ENCODE assay signal across 1 cellular context in genomic region chr6:128350416-128351254, GRCh38.
TF ChIP-seq lines count a peak whose summit lies in the region.

No MANE protein-coding gene starts in this region.

TF ChIP-seq in HepG2, 621 proteins besides CTCF, POLR2A, EP300 and RAD21 (continued from another document and continues in another):
- TF ChIP-seq ZHX2 (IDR thresholded peaks at IDR 0.05; ENCODE audit: low read depth) (no peak), ZHX2 (CRISPR knock-in tag; IDR thresholded peaks at IDR 0.05; ENCODE audit: borderline replicate concordance) (no peak), RBM39 (IDR thresholded peaks at IDR 0.05; ENCODE audit: low read depth, low read length, poor library complexity, severe bottlenecking) (no peak), NFE2L1 (CRISPR knock-in tag; IDR thresholded peaks at IDR 0.05; ENCODE audit: borderline replicate concordance) (no peak), ZNF510 (CRISPR knock-in tag; IDR thresholded peaks at IDR 0.05; ENCODE audit: low read depth) (no peak), CBX1 (IDR thresholded peaks at IDR 0.05; ENCODE audit: low read depth) (no peak), TARDBP (CRISPR knock-in tag; IDR thresholded peaks at IDR 0.05) (0 out of 2 replicates have a peak, but pooled peaks have one; percentile 32), GATAD2A (CRISPR knock-in tag; IDR thresholded peaks at IDR 0.05) (0 out of 2 replicates have a peak, but pooled peaks have one; percentile 55), ZNF652 (CRISPR knock-in tag; IDR thresholded peaks at IDR 0.05; ENCODE audit: borderline replicate concordance, low read depth) (peak; percentile 38; the same call in 1 of the 2 replicates), CENPT (CRISPR knock-in tag; IDR thresholded peaks at IDR 0.05; ENCODE audit: low read depth) (no peak), POLR2AphosphoS2 (IDR thresholded peaks at IDR 0.05; ENCODE audit: low read depth, low read length) (no peak), POLR2G (IDR thresholded peaks at IDR 0.05; ENCODE audit: low read depth, low read length) (no peak), RFX1 (IDR thresholded peaks at IDR 0.05) (no peak), KLF9 (CRISPR knock-in tag; IDR thresholded peaks at IDR 0.05; ENCODE audit: low read depth) (no peak), KAT7 (CRISPR knock-in tag; IDR thresholded peaks at IDR 0.05; ENCODE audit: borderline replicate concordance) (no peak), ISL2 (CRISPR knock-in tag; IDR thresholded peaks at IDR 0.05) (peak; percentile 75; the same call in 1 of the 2 replicates), ZNF18 (CRISPR knock-in tag; IDR thresholded peaks at IDR 0.05; ENCODE audit: insufficient replicate concordance) (no peak), ZNF766 (CRISPR knock-in tag; IDR thresholded peaks at IDR 0.05; ENCODE audit: borderline replicate concordance) (no peak), NFYC (CRISPR knock-in tag; IDR thresholded peaks at IDR 0.05) (no peak), ZIK1 (CRISPR knock-in tag; IDR thresholded peaks at IDR 0.05; ENCODE audit: borderline replicate concordance, low read depth) (no peak), SRY (CRISPR knock-in tag; IDR thresholded peaks at IDR 0.05) (no peak), DPF2 (CRISPR knock-in tag; IDR thresholded peaks at IDR 0.05; ENCODE audit: borderline replicate concordance, low read depth) (peak; percentile 54; the same call in 1 of the 2 replicates), ZMYM4 (CRISPR knock-in tag; IDR thresholded peaks at IDR 0.05) (peak; percentile 50; the same call in 1 of the 2 replicates), PITX1 (CRISPR knock-in tag; IDR thresholded peaks at IDR 0.05) (no peak), TBP (CRISPR knock-in tag; IDR thresholded peaks at IDR 0.05) (no peak), ZNF777 (CRISPR knock-in tag; IDR thresholded peaks at IDR 0.05) (no peak), SOX6 (IDR thresholded peaks at IDR 0.05) (no peak), SOX6 (CRISPR knock-in tag; IDR thresholded peaks at IDR 0.05) (peak; percentile 48; the same call in 1 of the 2 replicates), ZNF891 (CRISPR knock-in tag; IDR thresholded peaks at IDR 0.05) (no peak)
- TF ChIP-seq, protein P1, sequence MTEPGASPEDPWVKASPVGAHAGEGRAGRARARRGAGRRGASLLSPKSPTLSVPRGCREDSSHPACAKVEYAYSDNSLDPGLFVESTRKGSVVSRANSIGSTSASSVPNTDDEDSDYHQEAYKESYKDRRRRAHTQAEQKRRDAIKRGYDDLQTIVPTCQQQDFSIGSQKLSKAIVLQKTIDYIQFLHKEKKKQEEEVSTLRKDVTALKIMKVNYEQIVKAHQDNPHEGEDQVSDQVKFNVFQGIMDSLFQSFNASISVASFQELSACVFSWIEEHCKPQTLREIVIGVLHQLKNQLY (CRISPR knock-in tag; IDR thresholded peaks at IDR 0.05): no peak
- TF ChIP-seq, protein P2, sequence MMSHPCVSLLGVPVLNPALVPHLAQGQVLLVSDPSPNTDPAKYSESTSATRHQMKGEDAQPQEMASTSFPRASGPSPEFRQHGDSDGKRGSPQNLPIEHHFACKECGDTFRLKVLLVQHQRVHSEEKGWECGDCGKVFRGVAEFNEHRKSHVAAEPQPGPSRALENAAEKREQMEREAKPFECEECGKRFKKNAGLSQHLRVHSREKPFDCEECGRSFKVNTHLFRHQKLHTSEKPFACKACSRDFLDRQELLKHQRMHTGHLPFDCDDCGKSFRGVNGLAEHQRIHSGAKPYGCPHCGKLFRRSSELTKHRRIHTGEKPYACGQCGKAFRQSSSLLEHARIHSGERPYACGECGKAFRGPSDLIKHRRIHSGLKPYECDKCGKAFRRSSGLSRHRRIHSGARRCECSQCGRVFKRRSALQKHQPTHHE (CRISPR knock-in tag; IDR thresholded peaks at IDR 0.05; ENCODE audit: borderline replicate concordance): no peak
- TF ChIP-seq, protein P3, sequence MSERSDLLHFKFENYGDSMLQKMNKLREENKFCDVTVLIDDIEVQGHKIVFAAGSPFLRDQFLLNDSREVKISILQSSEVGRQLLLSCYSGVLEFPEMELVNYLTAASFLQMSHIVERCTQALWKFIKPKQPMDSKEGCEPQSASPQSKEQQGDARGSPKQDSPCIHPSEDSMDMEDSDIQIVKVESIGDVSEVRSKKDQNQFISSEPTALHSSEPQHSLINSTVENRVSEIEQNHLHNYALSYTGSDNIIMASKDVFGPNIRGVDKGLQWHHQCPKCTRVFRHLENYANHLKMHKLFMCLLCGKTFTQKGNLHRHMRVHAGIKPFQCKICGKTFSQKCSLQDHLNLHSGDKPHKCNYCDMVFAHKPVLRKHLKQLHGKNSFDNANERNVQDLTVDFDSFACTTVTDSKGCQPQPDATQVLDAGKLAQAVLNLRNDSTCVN (CRISPR knock-in tag; IDR thresholded peaks at IDR 0.05; ENCODE audit: borderline replicate concordance): peak; percentile 95
- TF ChIP-seq, protein P4, sequence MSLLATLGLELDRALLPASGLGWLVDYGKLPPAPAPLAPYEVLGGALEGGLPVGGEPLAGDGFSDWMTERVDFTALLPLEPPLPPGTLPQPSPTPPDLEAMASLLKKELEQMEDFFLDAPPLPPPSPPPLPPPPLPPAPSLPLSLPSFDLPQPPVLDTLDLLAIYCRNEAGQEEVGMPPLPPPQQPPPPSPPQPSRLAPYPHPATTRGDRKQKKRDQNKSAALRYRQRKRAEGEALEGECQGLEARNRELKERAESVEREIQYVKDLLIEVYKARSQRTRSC (CRISPR knock-in tag; IDR thresholded peaks at IDR 0.05; ENCODE audit: low read depth): no peak
- TF ChIP-seq, protein P5, sequence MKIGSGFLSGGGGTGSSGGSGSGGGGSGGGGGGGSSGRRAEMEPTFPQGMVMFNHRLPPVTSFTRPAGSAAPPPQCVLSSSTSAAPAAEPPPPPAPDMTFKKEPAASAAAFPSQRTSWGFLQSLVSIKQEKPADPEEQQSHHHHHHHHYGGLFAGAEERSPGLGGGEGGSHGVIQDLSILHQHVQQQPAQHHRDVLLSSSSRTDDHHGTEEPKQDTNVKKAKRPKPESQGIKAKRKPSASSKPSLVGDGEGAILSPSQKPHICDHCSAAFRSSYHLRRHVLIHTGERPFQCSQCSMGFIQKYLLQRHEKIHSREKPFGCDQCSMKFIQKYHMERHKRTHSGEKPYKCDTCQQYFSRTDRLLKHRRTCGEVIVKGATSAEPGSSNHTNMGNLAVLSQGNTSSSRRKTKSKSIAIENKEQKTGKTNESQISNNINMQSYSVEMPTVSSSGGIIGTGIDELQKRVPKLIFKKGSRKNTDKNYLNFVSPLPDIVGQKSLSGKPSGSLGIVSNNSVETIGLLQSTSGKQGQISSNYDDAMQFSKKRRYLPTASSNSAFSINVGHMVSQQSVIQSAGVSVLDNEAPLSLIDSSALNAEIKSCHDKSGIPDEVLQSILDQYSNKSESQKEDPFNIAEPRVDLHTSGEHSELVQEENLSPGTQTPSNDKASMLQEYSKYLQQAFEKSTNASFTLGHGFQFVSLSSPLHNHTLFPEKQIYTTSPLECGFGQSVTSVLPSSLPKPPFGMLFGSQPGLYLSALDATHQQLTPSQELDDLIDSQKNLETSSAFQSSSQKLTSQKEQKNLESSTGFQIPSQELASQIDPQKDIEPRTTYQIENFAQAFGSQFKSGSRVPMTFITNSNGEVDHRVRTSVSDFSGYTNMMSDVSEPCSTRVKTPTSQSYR (CRISPR knock-in tag; IDR thresholded peaks at IDR 0.05; ENCODE audit: borderline replicate concordance): no peak
- TF ChIP-seq, protein P6, sequence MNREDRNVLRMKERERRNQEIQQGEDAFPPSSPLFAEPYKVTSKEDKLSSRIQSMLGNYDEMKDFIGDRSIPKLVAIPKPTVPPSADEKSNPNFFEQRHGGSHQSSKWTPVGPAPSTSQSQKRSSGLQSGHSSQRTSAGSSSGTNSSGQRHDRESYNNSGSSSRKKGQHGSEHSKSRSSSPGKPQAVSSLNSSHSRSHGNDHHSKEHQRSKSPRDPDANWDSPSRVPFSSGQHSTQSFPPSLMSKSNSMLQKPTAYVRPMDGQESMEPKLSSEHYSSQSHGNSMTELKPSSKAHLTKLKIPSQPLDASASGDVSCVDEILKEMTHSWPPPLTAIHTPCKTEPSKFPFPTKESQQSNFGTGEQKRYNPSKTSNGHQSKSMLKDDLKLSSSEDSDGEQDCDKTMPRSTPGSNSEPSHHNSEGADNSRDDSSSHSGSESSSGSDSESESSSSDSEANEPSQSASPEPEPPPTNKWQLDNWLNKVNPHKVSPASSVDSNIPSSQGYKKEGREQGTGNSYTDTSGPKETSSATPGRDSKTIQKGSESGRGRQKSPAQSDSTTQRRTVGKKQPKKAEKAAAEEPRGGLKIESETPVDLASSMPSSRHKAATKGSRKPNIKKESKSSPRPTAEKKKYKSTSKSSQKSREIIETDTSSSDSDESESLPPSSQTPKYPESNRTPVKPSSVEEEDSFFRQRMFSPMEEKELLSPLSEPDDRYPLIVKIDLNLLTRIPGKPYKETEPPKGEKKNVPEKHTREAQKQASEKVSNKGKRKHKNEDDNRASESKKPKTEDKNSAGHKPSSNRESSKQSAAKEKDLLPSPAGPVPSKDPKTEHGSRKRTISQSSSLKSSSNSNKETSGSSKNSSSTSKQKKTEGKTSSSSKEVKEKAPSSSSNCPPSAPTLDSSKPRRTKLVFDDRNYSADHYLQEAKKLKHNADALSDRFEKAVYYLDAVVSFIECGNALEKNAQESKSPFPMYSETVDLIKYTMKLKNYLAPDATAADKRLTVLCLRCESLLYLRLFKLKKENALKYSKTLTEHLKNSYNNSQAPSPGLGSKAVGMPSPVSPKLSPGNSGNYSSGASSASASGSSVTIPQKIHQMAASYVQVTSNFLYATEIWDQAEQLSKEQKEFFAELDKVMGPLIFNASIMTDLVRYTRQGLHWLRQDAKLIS (CRISPR knock-in tag; IDR thresholded peaks at IDR 0.05): no peak
- TF ChIP-seq, protein P7, sequence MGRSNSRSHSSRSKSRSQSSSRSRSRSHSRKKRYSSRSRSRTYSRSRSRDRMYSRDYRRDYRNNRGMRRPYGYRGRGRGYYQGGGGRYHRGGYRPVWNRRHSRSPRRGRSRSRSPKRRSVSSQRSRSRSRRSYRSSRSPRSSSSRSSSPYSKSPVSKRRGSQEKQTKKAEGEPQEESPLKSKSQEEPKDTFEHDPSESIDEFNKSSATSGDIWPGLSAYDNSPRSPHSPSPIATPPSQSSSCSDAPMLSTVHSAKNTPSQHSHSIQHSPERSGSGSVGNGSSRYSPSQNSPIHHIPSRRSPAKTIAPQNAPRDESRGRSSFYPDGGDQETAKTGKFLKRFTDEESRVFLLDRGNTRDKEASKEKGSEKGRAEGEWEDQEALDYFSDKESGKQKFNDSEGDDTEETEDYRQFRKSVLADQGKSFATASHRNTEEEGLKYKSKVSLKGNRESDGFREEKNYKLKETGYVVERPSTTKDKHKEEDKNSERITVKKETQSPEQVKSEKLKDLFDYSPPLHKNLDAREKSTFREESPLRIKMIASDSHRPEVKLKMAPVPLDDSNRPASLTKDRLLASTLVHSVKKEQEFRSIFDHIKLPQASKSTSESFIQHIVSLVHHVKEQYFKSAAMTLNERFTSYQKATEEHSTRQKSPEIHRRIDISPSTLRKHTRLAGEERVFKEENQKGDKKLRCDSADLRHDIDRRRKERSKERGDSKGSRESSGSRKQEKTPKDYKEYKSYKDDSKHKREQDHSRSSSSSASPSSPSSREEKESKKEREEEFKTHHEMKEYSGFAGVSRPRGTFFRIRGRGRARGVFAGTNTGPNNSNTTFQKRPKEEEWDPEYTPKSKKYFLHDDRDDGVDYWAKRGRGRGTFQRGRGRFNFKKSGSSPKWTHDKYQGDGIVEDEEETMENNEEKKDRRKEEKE (IDR thresholded peaks at IDR 0.05): no peak
